8 cellular contexts compared by ENCODE assay signal in genomic region chr9:115262477-115262876, GRCh38.
DNase-seq lines count a peak whose midpoint lies in the region; ATAC-seq, FAIRE-seq and TF ChIP-seq lines count a peak whose summit lies in the region.

No MANE protein-coding gene starts in this region.

- no peak overlapping the region for H2BK120ac ChIP-seq in mesendoderm (ENCODE audit: low read depth, low read length)

- H3K56ac ChIP-seq in mesendoderm (ENCODE audit: low read length): no peak overlapping the region

- H3K27me3 ChIP-seq in mesendoderm (ENCODE audit: insufficient read depth, low read length, poor library complexity) (no peaks in the 10 kb centered on the region), gastroesophageal sphincter (no peaks in the 10 kb centered on the region)

- H3K18ac ChIP-seq in mesendoderm (ENCODE audit: low read length): no peak overlapping the region

- H3K79me2 ChIP-seq in mesendoderm (ENCODE audit: control insufficient read depth, insufficient read depth, low read length): no peaks in the 10 kb centered on the region

- TF ChIP-seq EP300 in gastroesophageal sphincter (IDR thresholded peaks at IDR 0.05): no peak

- no peak overlapping the region for H3K4ac ChIP-seq in mesendoderm (ENCODE audit: low read depth, low read length)

- H2BK15ac ChIP-seq in mesendoderm (replicated peaks; ENCODE audit: low read depth): no peak overlapping the region

- no peak overlapping the region for H3K4me2 ChIP-seq in mesendoderm (ENCODE audit: low read length)

- H4K8ac ChIP-seq in mesendoderm (ENCODE audit: low read depth, low read length): no peak overlapping the region

- DNase-seq in DMS153 (lab: John Stamatoyannopoulos, UW): peak; percentile 99
- DNase-seq in NCI-H1694 treated with DMSO at 0.1 percent for 48 hours (lab: John Stamatoyannopoulos, UW): peak; percentile 88
- peak; percentile 88 for DNase-seq in astrocyte of the hippocampus (ENCODE audit: low read depth, low spot score)
- DNase-seq in mesendoderm: peak; percentile 29
- no peak for DNase-seq in activated CD8-positive, alpha-beta memory T cell treated with anti-CD3 and anti-CD28 coated beads, Interleukin-2, amount 50 U/mL, for 48 hours
- DNase-seq in frontal cortex (ENCODE audit: low spot score in 2 of 2): no peak

- no peak overlapping the region for H4K5ac ChIP-seq in mesendoderm (ENCODE audit: low read length)

- H3K4me1 ChIP-seq in mesendoderm (ENCODE audit: control insufficient read depth, low read depth, low read length) (no peaks in the 10 kb centered on the region), gastroesophageal sphincter (peaks cover 2 to 24% (median 5%) of the 10 kb centered on the region in 3 donors)

- TF ChIP-seq POLR2A in gastroesophageal sphincter (IDR thresholded peaks at IDR 0.05): no peak

- H2BK5ac ChIP-seq in mesendoderm (ENCODE audit: low read length): no peak overlapping the region

- H3K36me3 ChIP-seq in mesendoderm (ENCODE audit: control insufficient read depth, insufficient read depth, low read length) (no peaks in the 10 kb centered on the region), gastroesophageal sphincter (no peaks in the 10 kb centered on the region)

- no peak for FAIRE-seq in frontal cortex (lab: Jason Lieb, UNC)

- H3K79me1 ChIP-seq in mesendoderm (ENCODE audit: low read length): no peaks in the 10 kb centered on the region

- H3K9me3 ChIP-seq in gastroesophageal sphincter: no peaks in the 10 kb centered on the region

- no peak overlapping the region for H3K9ac ChIP-seq in mesendoderm (ENCODE audit: low read length)

- H3K23ac ChIP-seq in mesendoderm (ENCODE audit: low read length): no peak overlapping the region

- no peak overlapping the region for H2AK5ac ChIP-seq in mesendoderm (ENCODE audit: low read length)

- no peak overlapping the region for H3K27ac ChIP-seq in mesendoderm (ENCODE audit: low read depth, low read length)
- no peak overlapping the region for H3K27ac ChIP-seq in gastroesophageal sphincter

- ATAC-seq in HG02623 (IDR thresholded peaks at IDR 0.05; ENCODE audit: unreplicated experiment) (no peak), gastroesophageal sphincter (no peak)

- no peak overlapping the region for H3K4me3 ChIP-seq in mesendoderm (ENCODE audit: low read length)
- no peak overlapping the region for H3K4me3 ChIP-seq in gastroesophageal sphincter

- TF ChIP-seq CTCF in gastroesophageal sphincter (IDR thresholded peaks at IDR 0.05): no peak

Comparison
In these comparisons a context has a peak if more than half of its experiments do, and no peak if none do; other contexts are left out.
1. DNase-seq: peak in DMS153 (single experiment), NCI-H1694 treated with DMSO at 0.1 percent for 48 hours (single experiment), astrocyte of the hippocampus (single experiment) and mesendoderm (single experiment); none in activated CD8-positive, alpha-beta memory T cell treated with anti-CD3 and anti-CD28 coated beads, Interleukin-2, amount 50 U/mL, for 48 hours (single experiment) and frontal cortex (0 of 2).